In the genomic region with DNA sequence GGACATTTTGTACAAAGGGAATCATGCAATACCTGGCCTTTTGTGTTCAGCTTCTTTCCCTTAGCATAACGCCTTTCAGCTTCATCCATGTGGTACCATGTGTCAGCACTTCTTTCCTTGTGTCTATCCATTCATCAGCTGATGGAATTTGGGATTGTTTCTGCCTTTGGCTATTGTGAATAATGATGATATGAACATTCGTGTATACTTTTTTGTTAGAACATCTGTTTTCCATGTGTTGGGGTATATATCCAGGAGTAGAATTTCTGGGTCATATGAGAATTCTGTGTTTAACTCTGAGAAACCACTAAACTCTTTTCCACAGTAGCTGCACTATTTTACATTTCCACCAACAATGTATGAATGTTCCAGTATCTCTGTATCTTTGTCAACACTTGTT, we compare ENCODE assay signal across 36 cellular contexts.
"Had no signal": no experiment of that assay in that cellular context is flagged by ENCODE, and none has a peak within 500 bp of the region (broad histone marks: within the 10 kb centered on the region; RNA-seq: fewer than 3 reads in every experiment).

No MANE protein-coding gene starts in this region.

- DNase-seq: activated B cell treated with CpG ODN at 0.5 μM for 24 hours; activated CD4-positive, alpha-beta memory T cell treated with anti-CD3 and anti-CD28 coated beads for 36 hours; activated CD4-positive, alpha-beta T cell treated with anti-CD3 and anti-CD28 coated beads for 4 hours; activated CD4-positive, alpha-beta T cell treated with anti-CD3 and anti-CD28 coated beads, Interleukin-2, amount 10 ng/mL, durations not matched to agents 24 days and 14 days; activated CD4-positive, alpha-beta T cell treated with anti-CD3 and anti-CD28 coated beads, Interleukin-2, amount 50 U/mL, for 1 hour; activated CD4-positive, alpha-beta T cell treated with anti-CD3 and anti-CD28 coated beads, Interleukin-2, amount 50 U/mL, for 4 hours; activated CD4-positive, CD25-positive, alpha-beta regulatory T cell treated with anti-CD3 and anti-CD28 coated beads, Interleukin-2, amount 50 U/mL, for 72 hours; activated CD8-positive, alpha-beta memory T cell treated with anti-CD3 and anti-CD28 coated beads, Interleukin-2, amount 50 U/mL, for 4 hours; activated CD8-positive, alpha-beta T cell treated with anti-CD3 and anti-CD28 coated beads for 36 hours; activated effector memory CD4-positive, alpha-beta T cell treated with anti-CD3 and anti-CD28 coated beads, Interleukin-2, amount 50 U/mL, for 16 hours; activated gamma-delta T cell treated with Interleukin-2 at 50 U/mL for 16 hours; activated naive CD4-positive, alpha-beta T cell; activated naive CD4-positive, alpha-beta T cell treated with anti-CD3 and anti-CD28 coated beads for 36 hours; activated naive CD8-positive, alpha-beta T cell treated with anti-CD3 and anti-CD28 coated beads for 36 hours; activated T-cell treated with anti-CD3 and anti-CD28 coated beads for 4 hours; activated T-cell treated with anti-CD3 and anti-CD28 coated beads, Interleukin-2, amount 50 U/mL, for 1 hour; activated T-cell treated with anti-CD3 and anti-CD28 coated beads, Interleukin-2, amount 50 U/mL, for 4 hours; activated T-cell treated with anti-CD3 and anti-CD28 coated beads, Interleukin-2, amount 50 U/mL, for 72 hours; adrenal gland; amniotic stem cell; aorta; body of pancreas; brain microvascular endothelial cell; central memory CD4-positive, alpha-beta T cell; T-helper 1 cell; T-helper 2 cell; T-helper 9 cell had no signal

- H3K4me1 Mint-ChIP-seq: activated T-helper 17 cell treated with anti-CD3 and anti-CD28 coated beads, Interleukin-2, amount 50 U/mL, for 72 hours had no signal

- H3K4me3 Mint-ChIP-seq: activated B cell treated with CpG ODN at 0.5 μM for 24 hours; activated CD4-positive, alpha-beta memory T cell treated with anti-CD3 and anti-CD28 coated beads for 36 hours; activated CD4-positive, alpha-beta T cell treated with anti-CD3 and anti-CD28 coated beads, Interleukin-2, amount 10 ng/mL, durations not matched to agents 24 days and 14 days; activated CD8-positive, alpha-beta T cell treated with anti-CD3 and anti-CD28 coated beads for 36 hours; activated naive CD4-positive, alpha-beta T cell treated with anti-CD3 and anti-CD28 coated beads for 36 hours; activated naive CD8-positive, alpha-beta T cell treated with anti-CD3 and anti-CD28 coated beads for 36 hours; activated T-cell treated with anti-CD3 and anti-CD28 coated beads, Interleukin-2, amount 50 U/mL, for 4 hours; activated T-cell treated with anti-CD3 and anti-CD28 coated beads, Interleukin-2, amount 50 U/mL, for 72 hours; activated T-helper 1 cell treated with anti-CD3 and anti-CD28 coated beads, Interleukin-12 subunit alpha, Interleukin-12 subunit beta, Interleukin-2, Interleukin-4 antibody, amounts not matched to agents 30 ng/mL and 10 ng/mL and 1 ng/mL, durations not matched to agents 14 hours and 24 hours and 36 hours; activated T-helper 17 cell treated with anti-CD3 and anti-CD28 coated beads, Interleukin-2, amount 50 U/mL, for 72 hours; T-helper 1 cell treated with Interleukin-12 subunit alpha and Interleukin-12 subunit beta and Interleukin-4 antibody, amounts not matched to agents 30 μg/mL and 1 μg/mL, for 36 hours; T-helper 2 cell treated with Interferon-gamma antibody and Interleukin-4, amounts not matched to agents 5 μg/mL and 100 μg/mL, for 36 hours had no signal

- H3K9me3 Mint-ChIP-seq: activated B cell treated with CpG ODN at 0.5 μM for 24 hours; activated CD4-positive, alpha-beta memory T cell treated with anti-CD3 and anti-CD28 coated beads for 36 hours; activated CD4-positive, alpha-beta T cell treated with anti-CD3 and anti-CD28 coated beads, Interleukin-2, amount 10 ng/mL, durations not matched to agents 24 days and 14 days; activated CD8-positive, alpha-beta T cell treated with anti-CD3 and anti-CD28 coated beads for 36 hours; activated naive CD4-positive, alpha-beta T cell treated with anti-CD3 and anti-CD28 coated beads for 36 hours; activated naive CD4-positive, alpha-beta T cell treated with anti-CD3 and anti-CD28 coated beads, Interleukin-2, amount 50 U/mL, for 72 hours; activated naive CD8-positive, alpha-beta T cell treated with anti-CD3 and anti-CD28 coated beads for 36 hours; activated T-cell treated with anti-CD3 and anti-CD28 coated beads, Interleukin-2, amount 50 U/mL, for 4 hours; activated T-cell treated with anti-CD3 and anti-CD28 coated beads, Interleukin-2, amount 50 U/mL, for 72 hours; activated T-helper 1 cell treated with anti-CD3 and anti-CD28 coated beads, Interleukin-12 subunit alpha, Interleukin-12 subunit beta, Interleukin-2, Interleukin-4 antibody, amounts not matched to agents 30 ng/mL and 10 ng/mL and 1 ng/mL, durations not matched to agents 14 hours and 24 hours and 36 hours; activated T-helper 17 cell treated with anti-CD3 and anti-CD28 coated beads, Interleukin-2, amount 50 U/mL, for 72 hours; T-helper 1 cell treated with Interleukin-12 subunit alpha and Interleukin-12 subunit beta and Interleukin-4 antibody, amounts not matched to agents 30 μg/mL and 1 μg/mL, for 36 hours; T-helper 2 cell treated with Interferon-gamma antibody and Interleukin-4, amounts not matched to agents 5 μg/mL and 100 μg/mL, for 36 hours had no signal

- H3K27me3 ChIP-seq: adrenal gland, body of pancreas, brain microvascular endothelial cell, breast epithelium had no signal

- H3K36me3 ChIP-seq: adrenal gland, brain microvascular endothelial cell, breast epithelium had no signal

- FAIRE-seq: astrocyte, TTC549 had no signal

- ATAC-seq: activated CD8-positive, alpha-beta T cell treated with anti-CD3 and anti-CD28 coated beads for 36 hours; activated naive CD4-positive, alpha-beta T cell treated with anti-CD3 and anti-CD28 coated beads, Interleukin-2, amount 50 U/mL, for 72 hours; activated T-cell treated with anti-CD3 and anti-CD28 coated beads, Interleukin-2, amount 50 U/mL, for 4 hours; activated T-cell treated with anti-CD3 and anti-CD28 coated beads, Interleukin-2, amount 50 U/mL, for 72 hours; activated T-helper 17 cell treated with anti-CD3 and anti-CD28 coated beads, Interleukin-2, amount 50 U/mL, for 72 hours; body of pancreas had no signal

- H3K27me3 Mint-ChIP-seq: activated B cell treated with CpG ODN at 0.5 μM for 24 hours; activated CD4-positive, alpha-beta memory T cell treated with anti-CD3 and anti-CD28 coated beads for 36 hours; activated CD4-positive, alpha-beta T cell treated with anti-CD3 and anti-CD28 coated beads, Interleukin-2, amount 10 ng/mL, durations not matched to agents 24 days and 14 days; activated CD8-positive, alpha-beta T cell treated with anti-CD3 and anti-CD28 coated beads for 36 hours; activated naive CD8-positive, alpha-beta T cell treated with anti-CD3 and anti-CD28 coated beads for 36 hours; activated T-helper 17 cell treated with anti-CD3 and anti-CD28 coated beads, Interleukin-2, amount 50 U/mL, for 72 hours had no signal

- H3K36me3 Mint-ChIP-seq: activated CD4-positive, alpha-beta memory T cell treated with anti-CD3 and anti-CD28 coated beads for 36 hours; activated naive CD4-positive, alpha-beta T cell treated with anti-CD3 and anti-CD28 coated beads, Interleukin-2, amount 50 U/mL, for 72 hours; activated naive CD8-positive, alpha-beta T cell treated with anti-CD3 and anti-CD28 coated beads for 36 hours had no signal

- H3K9me3 ChIP-seq: adrenal gland, body of pancreas, breast epithelium had no signal

- H3K27ac Mint-ChIP-seq: activated B cell treated with CpG ODN at 0.5 μM for 24 hours; activated CD4-positive, alpha-beta memory T cell treated with anti-CD3 and anti-CD28 coated beads for 36 hours; activated CD4-positive, alpha-beta T cell treated with anti-CD3 and anti-CD28 coated beads, Interleukin-2, amount 10 ng/mL, durations not matched to agents 24 days and 14 days; activated CD8-positive, alpha-beta T cell treated with anti-CD3 and anti-CD28 coated beads for 36 hours; activated naive CD4-positive, alpha-beta T cell treated with anti-CD3 and anti-CD28 coated beads for 36 hours; activated naive CD4-positive, alpha-beta T cell treated with anti-CD3 and anti-CD28 coated beads, Interleukin-2, amount 50 U/mL, for 72 hours; activated naive CD8-positive, alpha-beta T cell treated with anti-CD3 and anti-CD28 coated beads for 36 hours; activated T-cell treated with anti-CD3 and anti-CD28 coated beads, Interleukin-2, amount 50 U/mL, for 72 hours; activated T-helper 1 cell treated with anti-CD3 and anti-CD28 coated beads, Interleukin-12 subunit alpha, Interleukin-12 subunit beta, Interleukin-2, Interleukin-4 antibody, amounts not matched to agents 30 ng/mL and 10 ng/mL and 1 ng/mL, durations not matched to agents 14 hours and 24 hours and 36 hours; activated T-helper 17 cell treated with anti-CD3 and anti-CD28 coated beads, Interleukin-2, amount 50 U/mL, for 72 hours; T-helper 1 cell treated with Interleukin-12 subunit alpha and Interleukin-12 subunit beta and Interleukin-4 antibody, amounts not matched to agents 30 μg/mL and 1 μg/mL, for 36 hours; T-helper 2 cell treated with Interferon-gamma antibody and Interleukin-4, amounts not matched to agents 5 μg/mL and 100 μg/mL, for 36 hours had no signal

- H3K4me3 ChIP-seq: adrenal gland, body of pancreas, breast epithelium had no signal

- H3K27ac ChIP-seq: adrenal gland, body of pancreas, brain microvascular endothelial cell, breast epithelium, VCaP had no signal
